In genomic region chr20:1188347-1188746, GRCh38 we compare ENCODE assay signal across 38 cellular contexts. TPM values are rescaled to one million over a fixed set of nuclear protein-coding genes. Genes with fewer than 3 reads are reported as not detected.
"Had no signal": no experiment of that assay in that cellular context is flagged by ENCODE, and none has a peak within 500 bp of the region (broad histone marks: within the 10 kb centered on the region; RNA-seq: fewer than 3 reads in every experiment).

No MANE protein-coding gene starts in this region.

- H3K9me3 ChIP-seq: adrenal gland, esophagus muscularis mucosa, heart left ventricle, mucosa of descending colon, neutrophil, ovary, thoracic aorta, vagina had no signal

- DNase-seq: activated CD4-positive, alpha-beta memory T cell treated with anti-CD3 and anti-CD28 coated beads for 36 hours; activated CD4-positive, alpha-beta T cell treated with anti-CD3 and anti-CD28 coated beads for 48 hours; activated CD8-positive, alpha-beta memory T cell treated with anti-CD3 and anti-CD28 coated beads, Interleukin-2, amount 50 U/mL, for 4 hours; activated naive CD4-positive, alpha-beta T cell treated with anti-CD3 and anti-CD28 coated beads for 36 hours; activated naive CD8-positive, alpha-beta T cell treated with anti-CD3 and anti-CD28 coated beads for 36 hours; activated T-cell treated with anti-CD3 and anti-CD28 coated beads, Interleukin-2, amount 50 U/mL, for 1 hour; adrenal gland; aorta; cortex of kidney; endodermal cell; foreskin keratinocyte; heart left ventricle; ovary; stimulated activated CD4-positive, alpha-beta T cell treated with anti-CD3 and anti-CD28 coated beads, Interleukin-12 subunit alpha, Interleukin-12 subunit beta, amount 100 ng/mL, for 4 hours; stimulated activated CD4-positive, alpha-beta T cell treated with anti-CD3 and anti-CD28 coated beads, Interleukin-4, amount 100 ng/mL, for 1 hour; T-helper 9 cell had no signal

- ATAC-seq: foreskin keratinocyte, sciatic nerve had no signal

- H3K9me3 Mint-ChIP-seq: activated CD4-positive, alpha-beta memory T cell treated with anti-CD3 and anti-CD28 coated beads for 36 hours; activated naive CD4-positive, alpha-beta T cell treated with anti-CD3 and anti-CD28 coated beads for 36 hours; activated naive CD8-positive, alpha-beta T cell treated with anti-CD3 and anti-CD28 coated beads for 36 hours; activated T-helper 1 cell treated with anti-CD3 and anti-CD28 coated beads, Interleukin-12 subunit alpha, Interleukin-12 subunit beta, Interleukin-2, Interleukin-4 antibody, amounts not matched to agents 30 ng/mL and 10 ng/mL and 1 ng/mL, durations not matched to agents 14 hours and 24 hours and 36 hours; endodermal cell; nephron; stimulated activated naive CD8-positive, alpha-beta T cell treated with anti-CD3 and anti-CD28 coated beads, Interleukin-15, Interleukin-2, amounts not matched to agents 100 ng/mL and 50 ng/mL, for 24 hours; T-helper 1 cell treated with Interleukin-12 subunit alpha and Interleukin-12 subunit beta and Interleukin-4 antibody, amounts not matched to agents 30 μg/mL and 1 μg/mL, for 36 hours; type B pancreatic cell had no signal

- H3K4me1 ChIP-seq: foreskin keratinocyte had no signal

- H3K27ac ChIP-seq: adrenal gland, esophagus muscularis mucosa, foreskin keratinocyte, neutrophil, ovary, skin epidermis, thoracic aorta, vagina, VCaP had no signal

- H3K27me3 ChIP-seq: ovary, vagina had no signal

- FAIRE-seq: TTC549 had no signal

- H3K4me3 Mint-ChIP-seq: activated CD4-positive, alpha-beta memory T cell treated with anti-CD3 and anti-CD28 coated beads for 36 hours; activated naive CD4-positive, alpha-beta T cell treated with anti-CD3 and anti-CD28 coated beads for 36 hours; activated naive CD8-positive, alpha-beta T cell treated with anti-CD3 and anti-CD28 coated beads for 36 hours; activated T-helper 1 cell treated with anti-CD3 and anti-CD28 coated beads, Interleukin-12 subunit alpha, Interleukin-12 subunit beta, Interleukin-2, Interleukin-4 antibody, amounts not matched to agents 30 ng/mL and 10 ng/mL and 1 ng/mL, durations not matched to agents 14 hours and 24 hours and 36 hours; brain; endodermal cell; nephron; stimulated activated naive CD8-positive, alpha-beta T cell treated with anti-CD3 and anti-CD28 coated beads, Interleukin-15, Interleukin-2, amounts not matched to agents 100 ng/mL and 50 ng/mL, for 24 hours; T-helper 1 cell treated with Interleukin-12 subunit alpha and Interleukin-12 subunit beta and Interleukin-4 antibody, amounts not matched to agents 30 μg/mL and 1 μg/mL, for 36 hours; type B pancreatic cell had no signal

- H3K36me3 Mint-ChIP-seq: activated CD4-positive, alpha-beta memory T cell treated with anti-CD3 and anti-CD28 coated beads for 36 hours; activated naive CD8-positive, alpha-beta T cell treated with anti-CD3 and anti-CD28 coated beads for 36 hours; brain; type B pancreatic cell had no signal

- H3K4me3 ChIP-seq: adrenal gland, esophagus muscularis mucosa, heart left ventricle, mucosa of descending colon, ovary, skin epidermis, thoracic aorta, vagina had no signal

- H3K4me1 Mint-ChIP-seq: endodermal cell had no signal

- H3K36me3 ChIP-seq: adrenal gland, esophagus muscularis mucosa, heart left ventricle, neutrophil, ovary, thoracic aorta, vagina had no signal

- H3K27ac Mint-ChIP-seq: activated CD4-positive, alpha-beta memory T cell treated with anti-CD3 and anti-CD28 coated beads for 36 hours; activated naive CD4-positive, alpha-beta T cell treated with anti-CD3 and anti-CD28 coated beads for 36 hours; activated naive CD8-positive, alpha-beta T cell treated with anti-CD3 and anti-CD28 coated beads for 36 hours; activated T-helper 1 cell treated with anti-CD3 and anti-CD28 coated beads, Interleukin-12 subunit alpha, Interleukin-12 subunit beta, Interleukin-2, Interleukin-4 antibody, amounts not matched to agents 30 ng/mL and 10 ng/mL and 1 ng/mL, durations not matched to agents 14 hours and 24 hours and 36 hours; brain; endodermal cell; nephron; progenitor cell of endocrine pancreas; stimulated activated naive CD8-positive, alpha-beta T cell treated with anti-CD3 and anti-CD28 coated beads, Interleukin-15, Interleukin-2, amounts not matched to agents 100 ng/mL and 50 ng/mL, for 24 hours; T-helper 1 cell treated with Interleukin-12 subunit alpha and Interleukin-12 subunit beta and Interleukin-4 antibody, amounts not matched to agents 30 μg/mL and 1 μg/mL, for 36 hours; type B pancreatic cell had no signal

RNA-seq across cellular contexts. Expression of gene TMEM74B, which starts 3.6 kb away (rescaled TPM):
- total RNA-seq: thoracic aorta had no signal

RNA-seq across cellular contexts. Expression of gene C20orf202, which starts 14.9 kb away (rescaled TPM):
- total RNA-seq: activated CD4-positive, alpha-beta memory T cell treated with anti-CD3 and anti-CD28 coated beads for 36 hours; activated CD8-positive, alpha-beta memory T cell treated with anti-CD3 and anti-CD28 coated beads for 36 hours; activated naive CD4-positive, alpha-beta T cell treated with anti-CD3 and anti-CD28 coated beads for 36 hours; activated naive CD8-positive, alpha-beta T cell treated with anti-CD3 and anti-CD28 coated beads for 36 hours; activated T-helper 1 cell treated with anti-CD3 and anti-CD28 coated beads, Interleukin-12 subunit alpha, Interleukin-12 subunit beta, Interleukin-2, Interleukin-4 antibody, amounts not matched to agents 30 ng/mL and 10 ng/mL and 1 ng/mL, durations not matched to agents 14 hours and 24 hours and 36 hours; endodermal cell; foreskin keratinocyte; kidney epithelial cell; vagina had no signal
- polyA plus RNA-seq: foreskin keratinocyte had no signal

RNA-seq across cellular contexts. Expression of gene RAD21L1, which starts 37.5 kb away (rescaled TPM):
- total RNA-seq: activated CD4-positive, alpha-beta memory T cell treated with anti-CD3 and anti-CD28 coated beads for 36 hours; activated CD8-positive, alpha-beta memory T cell treated with anti-CD3 and anti-CD28 coated beads for 36 hours; activated naive CD4-positive, alpha-beta T cell treated with anti-CD3 and anti-CD28 coated beads for 36 hours; activated naive CD8-positive, alpha-beta T cell treated with anti-CD3 and anti-CD28 coated beads for 36 hours; activated T-helper 1 cell treated with anti-CD3 and anti-CD28 coated beads, Interleukin-12 subunit alpha, Interleukin-12 subunit beta, Interleukin-2, Interleukin-4 antibody, amounts not matched to agents 30 ng/mL and 10 ng/mL and 1 ng/mL, durations not matched to agents 14 hours and 24 hours and 36 hours; adrenal gland; aorta; cardiac septum; cerebellum; esophagus muscularis mucosa; foreskin keratinocyte; heart left ventricle; kidney epithelial cell; mucosa of descending colon; ovary; progenitor cell of endocrine pancreas; renal cortical epithelial cell; sciatic nerve; subcutaneous adipose tissue; thoracic aorta; vagina had no signal
- polyA plus RNA-seq: aorta, foreskin keratinocyte, heart left ventricle, ovary had no signal
